ENCODE assay signal across 8 cellular contexts in genomic region chr19:19386373-19386869, GRCh38. TPM values are rescaled to one million over a fixed set of nuclear protein-coding genes. Genes with fewer than 3 reads are reported as not detected.
DNase-seq lines count a peak whose midpoint lies in the region; ATAC-seq and TF ChIP-seq lines count a peak whose summit lies in the region.

No MANE protein-coding gene starts in this region.

- H3K79me2 ChIP-seq in DOHH2 (ENCODE audit: control insufficient read depth, low read length) = peaks cover 59% of the 10 kb centered on the region

- ATAC-seq in effector memory CD8-positive, alpha-beta T cell (replicated peaks) = no peak
- ATAC-seq in HG03469 (IDR thresholded peaks at IDR 0.05; ENCODE audit: unreplicated experiment) (no peak), HG03460 (IDR thresholded peaks at IDR 0.05; ENCODE audit: unreplicated experiment) (no peak)

- H3K9me2 ChIP-seq in DOHH2 (replicated peaks; ENCODE audit: control insufficient read depth, low read length) = no peaks in the 10 kb centered on the region

- no peaks in the 10 kb centered on the region for H3K9me3 Mint-ChIP-seq in effector memory CD8-positive, alpha-beta T cell
- no peaks in the 10 kb centered on the region for H3K9me3 Mint-ChIP-seq in osteocyte (ENCODE audit: unreplicated experiment)

- H3K9me3 ChIP-seq in DOHH2 (ENCODE audit: control insufficient read depth, insufficient read depth, low read length) = no peaks in the 10 kb centered on the region

- peak overlapping the region; percentile 99 to 100 for H3K4me3 Mint-ChIP-seq in effector memory CD8-positive, alpha-beta T cell
- H3K4me3 Mint-ChIP-seq in osteocyte (ENCODE audit: unreplicated experiment) = peak overlapping the region; percentile 79

- peaks cover 25% of the 10 kb centered on the region for H3K36me3 ChIP-seq in DOHH2 (ENCODE audit: control insufficient read depth, low read length)

- peaks cover 46 to 51% of the 10 kb centered on the region in 2 donors for H3K4me1 Mint-ChIP-seq in effector memory CD8-positive, alpha-beta T cell (ENCODE audit: low read depth in 2 of 2)
- peaks cover 33% of the 10 kb centered on the region for H3K4me1 Mint-ChIP-seq in osteocyte (ENCODE audit: unreplicated experiment)

- H3K4me3 ChIP-seq in DOHH2 (ENCODE audit: low read length) = peak overlapping the region; percentile 88

- peaks cover 3% of the 10 kb centered on the region; the same call in 1 of the 2 replicates for H3F3A ChIP-seq in DOHH2 (ENCODE audit: control insufficient read depth, insufficient read depth)

- H3K27ac ChIP-seq in DOHH2 (ENCODE audit: low read depth, low read length) = peak overlapping the region; percentile 81

- peak overlapping the region; percentile 90 for H3K4me2 ChIP-seq in DOHH2 (ENCODE audit: low read length)

- TF ChIP-seq CTCF in DOHH2 (IDR thresholded peaks at IDR 0.05; ENCODE audit: low read depth, low read length, poor library complexity, severe bottlenecking) (peak; percentile 62), osteocyte (IDR thresholded peaks at IDR 0.05) (no peak)

- H3K27ac Mint-ChIP-seq in effector memory CD8-positive, alpha-beta T cell = peak overlapping the region; percentile 98 to 99
- peak overlapping the region; percentile 66 for H3K27ac Mint-ChIP-seq in osteocyte (ENCODE audit: unreplicated experiment)

- DNase-seq in RKO (ENCODE audit: low spot score) (peak; percentile 30), osteocyte (ENCODE audit: extremely low spot score, unreplicated experiment) (no peak), SIG-M5 treated with dmso at 0.1 percent for 504 hours (lab: John Stamatoyannopoulos, UW; ENCODE audit: unreplicated experiment) (no peak), anterior cingulate cortex (lab: John Stamatoyannopoulos, UW) (no peak)
- DNase-seq in effector memory CD8-positive, alpha-beta T cell = peak in 1 of 3 experiments; percentile 15

- peaks cover 51% of the 10 kb centered on the region for H3K4me1 ChIP-seq in DOHH2 (ENCODE audit: control insufficient read depth, low read length)

- peaks cover 3% of the 10 kb centered on the region; the same call in 1 of the 2 replicates for H4K20me1 ChIP-seq in DOHH2 (ENCODE audit: control insufficient read depth, insufficient read depth, low read depth, low read length)

- peaks cover 16% of the 10 kb centered on the region for H3K36me3 Mint-ChIP-seq in effector memory CD8-positive, alpha-beta T cell (ENCODE audit: insufficient read depth)
- no peaks in the 10 kb centered on the region for H3K36me3 Mint-ChIP-seq in osteocyte (ENCODE audit: unreplicated experiment)

- H3K27me3 ChIP-seq in DOHH2 (ENCODE audit: control insufficient read depth, low read length) = no peaks in the 10 kb centered on the region

- no peaks in the 10 kb centered on the region for H3K27me3 Mint-ChIP-seq in effector memory CD8-positive, alpha-beta T cell
- H3K27me3 Mint-ChIP-seq in osteocyte (ENCODE audit: unreplicated experiment) = no peaks in the 10 kb centered on the region

RNA-seq across cellular contexts. Expression of gene GATAD2A, which starts 19.1 kb away (rescaled TPM):
- total RNA-seq in osteocyte = 75.6 and 81.3 TPM in 2 replicates
